ENCODE assay signal across 22 cellular contexts in genomic region chr3:34780294-34780693, GRCh38.
"Had no signal": no experiment of that assay in that cellular context is flagged by ENCODE, and none has a peak within 500 bp of the region (broad histone marks: within the 10 kb centered on the region; RNA-seq: fewer than 3 reads in every experiment).

No MANE protein-coding gene starts in this region.

- H3K36me3 ChIP-seq: esophagus muscularis mucosa, gastroesophageal sphincter, heart left ventricle, lower lobe of right lung had no signal

- H3K27me3 ChIP-seq: dorsolateral prefrontal cortex, esophagus muscularis mucosa, foreskin keratinocyte, gastroesophageal sphincter, heart left ventricle had no signal

- H3K4me3 ChIP-seq: coronary artery, dorsolateral prefrontal cortex, esophagus muscularis mucosa, gastroesophageal sphincter, heart left ventricle, lower lobe of right lung, mucosa of descending colon had no signal

- FAIRE-seq: colon, endothelial cell of umbilical vein, frontal cortex, islet of Langerhans, keratinocyte had no signal

- H3K27ac ChIP-seq: coronary artery, dorsolateral prefrontal cortex, esophagus muscularis mucosa, foreskin keratinocyte, gastroesophageal sphincter, heart left ventricle, lower lobe of right lung had no signal

- DNase-seq: dermis blood vessel endothelial cell; dorsolateral prefrontal cortex; effector CD4-positive, alpha-beta T cell; effector memory CD4-positive, alpha-beta T cell; foreskin keratinocyte; heart left ventricle; hippocampal formation; left colon; left ventricle myocardium superior; lower lobe of right lung; mesenchymal stem cell; mucosa of descending colon; naive B cell had no signal

- H3K4me1 ChIP-seq: esophagus muscularis mucosa, foreskin keratinocyte, gastroesophageal sphincter, lower lobe of right lung had no signal

- H3K9me3 ChIP-seq: esophagus muscularis mucosa, gastroesophageal sphincter, heart left ventricle, lower lobe of right lung, mucosa of descending colon had no signal

- ATAC-seq: foreskin keratinocyte, gastroesophageal sphincter, heart left ventricle, left colon, left lobe of liver, left ventricle myocardium superior, lower lobe of right lung, mucosa of descending colon had no signal
